9 cellular contexts compared by ENCODE assay signal in genomic region chr6:135901776-135902524, GRCh38. TPM values are rescaled to one million over a fixed set of nuclear protein-coding genes. Genes with fewer than 3 reads are reported as not detected.
DNase-seq lines count a peak whose midpoint lies in the region; ATAC-seq and TF ChIP-seq lines count a peak whose summit lies in the region.
"Had no signal": no experiment of that assay in that cellular context is flagged by ENCODE, and none has a peak within 500 bp of the region (broad histone marks: within the 10 kb centered on the region; RNA-seq: fewer than 3 reads in every experiment).

No MANE protein-coding gene starts in this region.

- H3K36me3 ChIP-seq in tibial artery (no peaks in the 10 kb centered on the region), upper lobe of right lung (no peaks in the 10 kb centered on the region)

- no peaks in the 10 kb centered on the region for H3K27me3 Mint-ChIP-seq in activated T-cell treated with anti-CD3 and anti-CD28 coated beads, Interleukin-2, amount 50 U/mL, for 24 hours
- H3K27me3 Mint-ChIP-seq: B cell had no signal

- peak overlapping the region in 1 of 2 donors; percentile 2 for H3K4me3 ChIP-seq in tibial artery
- H3K4me3 ChIP-seq in upper lobe of right lung, result no peak overlapping the region

- peaks cover 44% of the 10 kb centered on the region for H3K4me1 Mint-ChIP-seq in activated T-cell treated with anti-CD3 and anti-CD28 coated beads, Interleukin-2, amount 50 U/mL, for 24 hours (ENCODE audit: low read depth)

- H3K4me1 ChIP-seq in tibial artery (peaks cover 3 to 33% (median 20%) of the 10 kb centered on the region in 4 donors), upper lobe of right lung (peaks cover 9% of the 10 kb centered on the region)

- no peaks in the 10 kb centered on the region for H3K9me3 ChIP-seq in tibial artery
- H3K9me3 ChIP-seq in upper lobe of right lung, result no peaks in the 10 kb centered on the region

- intact Hi-C loops in tibial artery (cut with DNase I; ENCODE audit: low total_unique reads), result no loop called here
- intact Hi-C loops in upper lobe of right lung (cut with DNase I), result no loop called here

- no peak for DNase-seq in activated T-cell treated with anti-CD3 and anti-CD28 coated beads, Interleukin-2, amount 50 U/mL, for 24 hours
- DNase-seq in activated T-cell treated with anti-CD3 and anti-CD28 coated beads for 4 hours (no peak), dedifferentiated amniotic fluid mesenchymal stem cell (ENCODE audit: extremely low spot score) (peak; percentile 87), midbrain (lab: John Stamatoyannopoulos, UW) (peak; percentile 36), tibial artery (peak; percentile 49 to 75), NCI-H1417 treated with DMSO at 0.1 percent for 48 hours (lab: John Stamatoyannopoulos, UW) (no peak), upper lobe of right lung (no peak)
- DNase-seq in stimulated activated CD4-positive, alpha-beta T cell treated with anti-CD3 and anti-CD28 coated beads, Interleukin-1b, Interleukin-23, amount 100 ng/mL, for 48 hours, result no peak

- H3K27ac ChIP-seq in tibial artery (peak overlapping the region; percentile 52), upper lobe of right lung (no peak overlapping the region)

- H3K4me3 Mint-ChIP-seq in activated T-cell treated with anti-CD3 and anti-CD28 coated beads, Interleukin-2, amount 50 U/mL, for 24 hours, result peak overlapping the region; percentile 35
- H3K4me3 Mint-ChIP-seq: B cell had no signal

- H3K27ac Mint-ChIP-seq in activated T-cell treated with anti-CD3 and anti-CD28 coated beads, Interleukin-2, amount 50 U/mL, for 24 hours, result peak overlapping the region; percentile 59
- H3K27ac Mint-ChIP-seq: B cell had no signal

- TF ChIP-seq CTCF in tibial artery (IDR thresholded peaks at IDR 0.05), result no peak
- no peak for TF ChIP-seq CTCF in upper lobe of right lung (IDR thresholded peaks at IDR 0.05)

- no peak for ATAC-seq in upper lobe of right lung

- H3K36me3 Mint-ChIP-seq in activated T-cell treated with anti-CD3 and anti-CD28 coated beads, Interleukin-2, amount 50 U/mL, for 24 hours (ENCODE audit: low read depth), result no peaks in the 10 kb centered on the region

- H3K27me3 ChIP-seq in tibial artery, result no peaks in the 10 kb centered on the region
- H3K27me3 ChIP-seq in upper lobe of right lung, result no peaks in the 10 kb centered on the region

- H3K9me3 Mint-ChIP-seq in activated T-cell treated with anti-CD3 and anti-CD28 coated beads, Interleukin-2, amount 50 U/mL, for 24 hours, result no peaks in the 10 kb centered on the region

RNA-seq across cellular contexts. Expression of gene PDE7B, which starts 50.4 kb away (rescaled TPM):
- total RNA-seq in upper lobe of right lung, result 4.2 TPM

Comparison
In these comparisons a context has a peak if more than half of its experiments do, and no peak if none do; other contexts are left out.
1. DNase-seq: peak in dedifferentiated amniotic fluid mesenchymal stem cell (single experiment), midbrain (single experiment) and tibial artery (2 of 2); none in activated T-cell treated with anti-CD3 and anti-CD28 coated beads, Interleukin-2, amount 50 U/mL, for 24 hours (single experiment), activated T-cell treated with anti-CD3 and anti-CD28 coated beads for 4 hours (single experiment), NCI-H1417 treated with DMSO at 0.1 percent for 48 hours (single experiment), stimulated activated CD4-positive, alpha-beta T cell treated with anti-CD3 and anti-CD28 coated beads, Interleukin-1b, Interleukin-23, amount 100 ng/mL, for 48 hours (single experiment) and upper lobe of right lung (single experiment).